ENCODE assay signal across 18 cellular contexts in the genomic region with DNA sequence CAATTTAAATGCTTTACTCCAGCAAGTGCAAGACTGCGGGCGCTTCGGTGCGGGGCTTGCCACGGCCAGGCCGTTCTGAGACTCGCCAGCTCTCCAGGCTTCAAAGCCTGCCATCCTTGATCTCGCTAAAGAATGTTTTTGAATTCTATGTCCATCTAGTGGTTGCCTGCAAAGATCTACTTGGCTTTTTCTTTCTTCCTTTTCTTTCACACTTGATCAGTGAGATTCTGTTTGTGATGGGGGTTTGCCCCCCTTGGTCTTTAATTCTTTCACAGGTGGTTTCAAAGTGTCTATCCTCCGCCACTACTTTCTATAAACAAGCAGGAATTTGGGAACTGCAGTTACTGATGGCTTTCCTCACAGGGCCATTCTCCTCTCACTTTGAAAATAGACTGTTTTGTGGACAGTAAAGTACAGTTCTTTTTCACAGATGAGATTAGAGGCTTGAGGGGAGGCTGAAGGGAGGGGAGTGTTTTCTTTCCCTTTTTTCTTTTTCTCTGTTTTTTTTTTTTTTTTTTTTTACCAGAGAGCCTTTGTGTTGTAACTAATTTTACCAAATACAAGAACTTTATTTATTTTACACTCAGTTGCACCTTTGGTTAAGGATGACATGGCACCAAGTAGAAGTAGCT. TPM values are rescaled to one million over a fixed set of nuclear protein-coding genes. Genes with fewer than 3 reads are reported as not detected.
DNase-seq lines count a peak whose midpoint lies in the region; ATAC-seq and TF ChIP-seq lines count a peak whose summit lies in the region.
"Had no signal": no experiment of that assay in that cellular context is flagged by ENCODE, and none has a peak within 500 bp of the region (broad histone marks: within the 10 kb centered on the region; RNA-seq: fewer than 3 reads in every experiment).

No MANE protein-coding gene starts in this region.

- peak; percentile 68 for DNase-seq in OCI-M1 (lab: John Stamatoyannopoulos, UW)
- peak; percentile 44 for DNase-seq in choroid plexus epithelial cell (ENCODE audit: low read depth)
- peak; percentile 39 for DNase-seq in nephron progenitor cell
- DNase-seq in immature natural killer cell, result no peak
- DNase-seq in activated CD8-positive, alpha-beta memory T cell treated with anti-CD3 and anti-CD28 coated beads for 24 hours, result no peak
- DNase-seq: activated gamma-delta T cell treated with Interleukin-2 at 50 U/mL for 16 hours; AML-193; anterior cingulate cortex; esophagus squamous epithelium; GF-D8; midbrain; stimulated activated CD4-positive, alpha-beta T cell treated with anti-CD3 and anti-CD28 coated beads, Interleukin-2, amount 100 ng/mL, for 48 hours; T-helper 1 cell had no signal

- H3K9me3 Mint-ChIP-seq in nephron progenitor cell (no peaks in the 10 kb centered on the region), immature natural killer cell (no peaks in the 10 kb centered on the region)

- H3K4me3 ChIP-seq in choroid plexus epithelial cell (ENCODE audit: low read depth, low read length), result no peak overlapping the region
- H3K4me3 ChIP-seq: esophagus squamous epithelium, hepatocyte had no signal

- H3K4me3 Mint-ChIP-seq in nephron progenitor cell (peak overlapping the region; percentile 69), immature natural killer cell (no peak overlapping the region)

- H3K36me3 Mint-ChIP-seq in nephron progenitor cell (ENCODE audit: low read depth) (no peaks in the 10 kb centered on the region), immature natural killer cell (no peaks in the 10 kb centered on the region)

- H3K27me3 Mint-ChIP-seq in nephron progenitor cell (ENCODE audit: low read depth, poor library complexity) (peaks cover 7% of the 10 kb centered on the region), immature natural killer cell (ENCODE audit: low read depth in 3 of 3) (peaks cover 1 to 10% (median 5%) of the 10 kb centered on the region in 3 donors)

- TF ChIP-seq CTCF in GM12873 (IDR thresholded peaks at IDR 0.05; ENCODE audit: insufficient read depth, low read depth, low read length, missing control alignments) (peak; percentile 13), choroid plexus epithelial cell (conservative IDR thresholded peaks at IDR 0.05; ENCODE audit: low read depth, low read length) (peak; percentile 37), nephron progenitor cell (IDR thresholded peaks at IDR 0.05) (no peak)

- H3K27ac Mint-ChIP-seq in nephron progenitor cell (peak overlapping the region; percentile 0), immature natural killer cell (no peak overlapping the region)

- no peak for ATAC-seq in GM21723 (IDR thresholded peaks at IDR 0.05; ENCODE audit: unreplicated experiment)
- ATAC-seq: activated CD4-positive, CD25-positive, alpha-beta regulatory T cell treated with anti-CD3 and anti-CD28 coated beads, Interleukin-2, amount 50 U/mL, for 24 hours; sciatic nerve had no signal

- H3K4me1 Mint-ChIP-seq in nephron progenitor cell (peaks cover 39% of the 10 kb centered on the region), immature natural killer cell (no peaks in the 10 kb centered on the region)

RNA-seq across cellular contexts. Expression of a gene that starts 15.2 kb away (rescaled TPM):
- polyA plus RNA-seq in immature natural killer cell, result 1 to 10 TPM; 3.8 to 9.7 (median 6.1) TPM

Comparison
In these comparisons a context has a peak if more than half of its experiments do, and no peak if none do; other contexts are left out.
1. DNase-seq: peak in OCI-M1 (single experiment), choroid plexus epithelial cell (single experiment) and nephron progenitor cell (single experiment); none in immature natural killer cell (0 of 3) and activated CD8-positive, alpha-beta memory T cell treated with anti-CD3 and anti-CD28 coated beads for 24 hours (single experiment).